ENCODE assay signal across 8 cellular contexts in genomic region chr2:9423100-9423921, GRCh38.
A peak's percentile ranks its signal among the peaks of the same experiment; 100 is the strongest.
DNase-seq lines count a peak whose midpoint lies in the region; ATAC-seq and TF ChIP-seq lines count a peak whose summit lies in the region.

CPSF3 (plus strand) TSS chr2:9423654; CDS start chr2:9423774, 120 bp downstream.
ITGB1BP1 (minus strand) TSS chr2:9423528; CDS start chr2:9418697, 4,831 bp downstream.

- no peak within 1 kb of the TSS for H3K4me3 Mint-ChIP-seq in central memory CD8-positive, alpha-beta T cell

- ATAC-seq in GM19025 (IDR thresholded peaks at IDR 0.05; ENCODE audit: low read depth, unreplicated experiment) (peak; percentile 73), HG03342 (IDR thresholded peaks at IDR 0.05; ENCODE audit: unreplicated experiment) (peak; percentile 83)
- peak; percentile 93 for ATAC-seq in central memory CD8-positive, alpha-beta T cell (replicated peaks; ENCODE audit: extremely low read depth, poor library complexity, severe bottlenecking)

- no peaks in the 10 kb centered on the region for H3K27me3 Mint-ChIP-seq in central memory CD8-positive, alpha-beta T cell

- DNase-seq in AG09309 (ENCODE audit: low read depth) (peak; percentile 83), NCI-H446 (lab: John Stamatoyannopoulos, UW) (peak; percentile 97 to 98), iris pigment epithelial cell (ENCODE audit: low read depth) (peak; percentile 97)
- DNase-seq in activated CD4-positive, CD25-positive, alpha-beta regulatory T cell treated with anti-CD3 and anti-CD28 coated beads, Interleukin-2, amount 50 U/mL, for 16 hours (ENCODE audit: low read depth, low spot score) = peak; percentile 91
- DNase-seq in central memory CD8-positive, alpha-beta T cell (ENCODE audit: low spot score in 2 of 2) = peak; percentile 93 to 95
- DNase-seq in stimulated activated CD4-positive, alpha-beta T cell treated with anti-CD3 and anti-CD28 coated beads, Interleukin-12 subunit alpha, Interleukin-12 subunit beta, amount 100 ng/mL, for 4 hours = peak; percentile 96

- peaks cover 32% of the 10 kb centered on the region for H3K4me1 Mint-ChIP-seq in central memory CD8-positive, alpha-beta T cell

- H3K4me3 ChIP-seq in AG09309 (ENCODE audit: control insufficient read depth, low read depth, low read length) = peak within 1 kb of the TSS; percentile 52

- H3K36me3 Mint-ChIP-seq in central memory CD8-positive, alpha-beta T cell (ENCODE audit: insufficient read depth) = peaks cover 14% of the 10 kb centered on the region

- H3K9me3 Mint-ChIP-seq in central memory CD8-positive, alpha-beta T cell = no peaks in the 10 kb centered on the region

- TF ChIP-seq CTCF in AG09309 (IDR thresholded peaks at IDR 0.05; ENCODE audit: control insufficient read depth, insufficient read depth, low read depth, low read length, missing control alignments) = no peak

- peak within 1 kb of the TSS; percentile 93 for H3K27ac Mint-ChIP-seq in central memory CD8-positive, alpha-beta T cell (ENCODE audit: low read depth)

Comparison
In these comparisons a context has a peak if more than half of its experiments do, and no peak if none do; other contexts are left out.
1. Peak in every context shown above with its lines: DNase-seq, ATAC-seq and H3K4me3 ChIP-seq.